In the genomic region with DNA sequence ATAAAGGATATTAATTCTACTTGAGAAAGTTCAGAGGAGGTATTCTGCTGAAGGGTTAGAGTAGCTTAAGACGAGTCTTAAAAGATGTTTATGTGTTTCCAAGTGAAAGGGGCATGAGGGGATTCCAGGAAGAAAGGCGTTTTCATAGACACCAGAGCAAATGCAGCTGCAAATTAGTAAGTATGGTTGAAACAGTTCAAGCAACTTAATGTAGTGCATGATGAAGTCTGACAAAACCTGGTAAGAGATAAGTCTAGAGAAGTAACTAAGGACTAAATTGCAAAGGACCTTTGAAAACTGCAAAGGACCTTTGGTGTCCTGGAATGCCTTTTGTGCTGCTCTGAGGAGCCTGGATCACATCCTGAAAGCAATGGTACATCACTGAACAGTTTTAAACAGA, we compare ENCODE assay signal across 21 cellular contexts. TPM values are rescaled to one million over a fixed set of nuclear protein-coding genes. Genes with fewer than 3 reads are reported as not detected.
DNase-seq lines count a peak whose midpoint lies in the region; TF ChIP-seq lines count a peak whose summit lies in the region.
"Had no signal": no experiment of that assay in that cellular context is flagged by ENCODE, and none has a peak within 500 bp of the region (broad histone marks: within the 10 kb centered on the region; RNA-seq: fewer than 3 reads in every experiment).

No MANE protein-coding gene starts in this region.

- H3K4me2 ChIP-seq in PC-9 (peak overlapping the region; percentile 75), smooth muscle cell (peak overlapping the region; percentile 89)
- H3K4me2 ChIP-seq: A549; BLaER1 treated with 17β-estradiol and CSF1 and Interleukin-3, amounts not matched to agents 10 nM and 100 nM; KMS-11 had no signal

- peak overlapping the region; percentile 56 for H3K9ac ChIP-seq in smooth muscle cell (ENCODE audit: low read depth)
- H3K9ac ChIP-seq: BLaER1 treated with 17β-estradiol and CSF1 and Interleukin-3, amounts not matched to agents 10 nM and 100 nM; KMS-11 had no signal

- H3K9me3 ChIP-seq in PC-9 (ENCODE audit: insufficient read depth, low read depth) = peaks cover 7% of the 10 kb centered on the region; the same call in 1 of the 2 replicates
- no peaks in the 10 kb centered on the region for H3K9me3 ChIP-seq in smooth muscle cell (replicated peaks; ENCODE audit: low read depth)
- H3K9me3 ChIP-seq: A549; BLaER1 treated with 17β-estradiol and CSF1 and Interleukin-3, amounts not matched to agents 10 nM and 100 nM had no signal

- no peaks in the 10 kb centered on the region for H3K27me3 Mint-ChIP-seq in Calu3 (ENCODE audit: unreplicated experiment)

- DNase-seq in Calu3 (no peak), PC-9 (no peak), fibroblast of villous mesenchyme (ENCODE audit: low read depth) (peak; percentile 91), smooth muscle cell (lab: John Stamatoyannopoulos, UW; ENCODE audit: unreplicated experiment) (no peak), NCI-H1092 treated with DMSO at 0.1 percent for 48 hours (lab: John Stamatoyannopoulos, UW) (no peak), NCI-H2029 treated with DMSO at 0.1 percent for 48 hours (lab: John Stamatoyannopoulos, UW) (no peak), AG08396 (ENCODE audit: low spot score) (no peak), SIG-M5 treated with dmso at 0.1 percent for 504 hours (lab: John Stamatoyannopoulos, UW; ENCODE audit: unreplicated experiment) (no peak)
- DNase-seq: CD4-positive, alpha-beta memory T cell; GOT3; MV-4-11; NCI-H1417; NCI-H1694 treated with DMSO at 0.1 percent for 48 hours; NCI-H446; NCI-H526 had no signal

- H4K20me1 ChIP-seq in PC-9 (ENCODE audit: insufficient read depth) (no peaks in the 10 kb centered on the region), smooth muscle cell (ENCODE audit: low read depth) (no peaks in the 10 kb centered on the region)
- H4K20me1 ChIP-seq: BLaER1 treated with 17β-estradiol and CSF1 and Interleukin-3, amounts not matched to agents 10 nM and 100 nM had no signal

- H3K79me2 ChIP-seq in PC-9 (ENCODE audit: low read depth) (no peaks in the 10 kb centered on the region), smooth muscle cell (ENCODE audit: low read depth) (peaks cover 23% of the 10 kb centered on the region)

- BruUV-seq in Calu3 (replicated peaks; lab: Mats Ljungman, UMichigan) (no TSS peak), PC-9 (replicated peaks; lab: Mats Ljungman, UMichigan) (no TSS peak)

- H3K4me1 ChIP-seq in PC-9 (replicated peaks; ENCODE audit: insufficient read depth) (peaks cover 25% of the 10 kb centered on the region), smooth muscle cell (ENCODE audit: low read depth) (peaks cover 58% of the 10 kb centered on the region)
- H3K4me1 ChIP-seq: A549 had no signal

- H3K9me3 Mint-ChIP-seq in Calu3 (ENCODE audit: low read depth, unreplicated experiment) = no peaks in the 10 kb centered on the region
- H3K9me3 Mint-ChIP-seq: CD4-positive, alpha-beta memory T cell had no signal

- H3K36me3 ChIP-seq in PC-9 (ENCODE audit: low read depth) (no peaks in the 10 kb centered on the region), smooth muscle cell (ENCODE audit: low read depth) (peaks cover 8% of the 10 kb centered on the region)
- H3K36me3 ChIP-seq: BLaER1 treated with 17β-estradiol and CSF1 and Interleukin-3, amounts not matched to agents 10 nM and 100 nM had no signal

- CTCF ChIA-PET in Calu3 (lab: Charles Lee) (interaction anchor here (0.8 kb wide), 1 partner anchor 9 kb away, joined by 3 read pairs; no protein-coding TSS in a partner anchor), PC-9 (lab: Charles Lee) (interaction anchor here (0.7 kb wide), 1 partner anchor 121 kb away, joined by 7 read pairs; no protein-coding TSS in a partner anchor)

- peak overlapping the region; percentile 65 for H3K27ac Mint-ChIP-seq in Calu3 (ENCODE audit: unreplicated experiment)
- H3K27ac Mint-ChIP-seq: CD4-positive, alpha-beta memory T cell had no signal

- H2AFZ ChIP-seq in PC-9 (no peak overlapping the region), smooth muscle cell (ENCODE audit: low read depth) (no peak overlapping the region)

- H3K27ac ChIP-seq in PC-9 = peak overlapping the region; percentile 79
- peak overlapping the region; percentile 98 for H3K27ac ChIP-seq in smooth muscle cell (ENCODE audit: low read depth)
- H3K27ac ChIP-seq: A549; BLaER1 treated with 17β-estradiol and CSF1 and Interleukin-3, amounts not matched to agents 10 nM and 100 nM; KMS-11 had no signal

- H3K36me3 Mint-ChIP-seq in Calu3 (ENCODE audit: insufficient read depth, unreplicated experiment) = no peaks in the 10 kb centered on the region
- H3K36me3 Mint-ChIP-seq: CD4-positive, alpha-beta memory T cell had no signal

- H3F3A ChIP-seq in PC-9 (ENCODE audit: insufficient read depth, low read depth) (no peaks in the 10 kb centered on the region; the same call in 1 of the 2 replicates), smooth muscle cell (ENCODE audit: low read depth) (peaks cover 54% of the 10 kb centered on the region)

- H3K4me3 Mint-ChIP-seq in Calu3 (ENCODE audit: low read depth, unreplicated experiment) = no peak overlapping the region
- H3K4me3 Mint-ChIP-seq: CD4-positive, alpha-beta memory T cell had no signal

- 6% methylated on average over 2 of the region's 2 CpGs for WGBS in smooth muscle cell (ENCODE audit: low lambda C conversion rate)

- H3K27me3 ChIP-seq in PC-9 (ENCODE audit: insufficient read depth, low read depth) (no peaks in the 10 kb centered on the region), smooth muscle cell (ENCODE audit: low read depth) (no peaks in the 10 kb centered on the region)
- H3K27me3 ChIP-seq: BLaER1 treated with 17β-estradiol and CSF1 and Interleukin-3, amounts not matched to agents 10 nM and 100 nM had no signal

- H3K4me3 ChIP-seq in PC-9 (no peak overlapping the region), fibroblast of villous mesenchyme (ENCODE audit: low read depth, low read length) (no peak overlapping the region), smooth muscle cell (no peak overlapping the region)
- H3K4me3 ChIP-seq: A549; BLaER1 treated with 17β-estradiol and CSF1 and Interleukin-3, amounts not matched to agents 10 nM and 100 nM had no signal

- H3K9me2 ChIP-seq in PC-9 (ENCODE audit: insufficient read depth) = no peaks in the 10 kb centered on the region

- TF ChIP-seq CTCF in Calu3 (IDR thresholded peaks at IDR 0.05; ENCODE audit: unreplicated experiment) (no peak), PC-9 (conservative IDR thresholded peaks at IDR 0.05) (no peak), fibroblast of villous mesenchyme (IDR thresholded peaks at IDR 0.05; ENCODE audit: insufficient read depth, low read depth, low read length) (no peak), smooth muscle cell (IDR thresholded peaks at IDR 0.05; ENCODE audit: borderline replicate concordance, insufficient read depth, poor library complexity, severe bottlenecking) (no peak)

- POLR2A ChIA-PET in PC-9 (lab: Charles Lee; ENCODE audit: unreplicated experiment) = no interaction called here

- intact Hi-C loops in Calu3 (cut with micrococcal nuclease; ENCODE audit: unreplicated experiment) = no loop called here
- intact Hi-C loops in PC-9 (cut with micrococcal nuclease; ENCODE audit: unreplicated experiment) = loop anchor here (10.0 kb wide), 2 partner anchors 225 to 255 kb away; no protein-coding TSS in a partner anchor

- peaks cover 19% of the 10 kb centered on the region for H3K4me1 Mint-ChIP-seq in Calu3 (ENCODE audit: low read depth, unreplicated experiment)
- H3K4me1 Mint-ChIP-seq: CD4-positive, alpha-beta memory T cell had no signal

RNA-seq across cellular contexts. Expression of a gene that starts 11.5 kb away (rescaled TPM):
- total RNA-seq in Calu3 (2022) = 0.31 TPM in 1 of 2 replicates, not detected in the other
- total RNA-seq in PC-9 (2021) = not detected in 2 replicates
- total RNA-seq in fibroblast of villous mesenchyme = 487 and 603 TPM in 2 replicates
- 7,849 and 9,477 TPM in 2 replicates for total RNA-seq in smooth muscle cell
- polyA plus RNA-seq in smooth muscle cell = 4,053 and 5,541 TPM in 2 replicates
- total RNA-seq: CD4-positive, alpha-beta memory T cell; OCI-LY7 had no signal
- polyA plus RNA-seq: CD4-positive, alpha-beta memory T cell had no signal

RNA-seq across cellular contexts. Expression of a gene that starts 42.0 kb away (rescaled TPM):
- not detected in 2 replicates for total RNA-seq in Calu3 (2022)
- not detected in 2 replicates for total RNA-seq in PC-9 (2021)
- total RNA-seq in fibroblast of villous mesenchyme = not detected in 2 replicates
- not detected in 2 replicates for total RNA-seq in smooth muscle cell
- not detected in 2 replicates for polyA plus RNA-seq in smooth muscle cell
- total RNA-seq: CD4-positive, alpha-beta memory T cell; Daoy; OCI-LY7; SK-MEL-5 had no signal
- polyA plus RNA-seq: A549; CD4-positive, alpha-beta memory T cell had no signal

Comparison
In these comparisons a context has a peak if more than half of its experiments do, and no peak if none do; other contexts are left out.
1. RNA of a gene that starts 11.5 kb away (total RNA-seq): 7,849 to 9,477 TPM in smooth muscle cell and 487 to 603 TPM in fibroblast of villous mesenchyme; 0.31 TPM in Calu3 and not detected in PC-9; every median in the first group is over 100 times any median in the second.